In genomic region chr10:132448248-132448731, GRCh38 we compare ENCODE assay signal across 8 cellular contexts. TPM values are rescaled to one million over a fixed set of nuclear protein-coding genes. Genes with fewer than 3 reads are reported as not detected.
DNase-seq lines count a peak whose midpoint lies in the region; ATAC-seq and TF ChIP-seq lines count a peak whose summit lies in the region.

No MANE protein-coding gene starts in this region.

- no peaks in the 10 kb centered on the region for H3K27me3 ChIP-seq in body of pancreas
- no peaks in the 10 kb centered on the region for H3K27me3 ChIP-seq in transverse colon

- intact Hi-C loops in body of pancreas (cut with DNase I) (no loop called here), transverse colon (cut with DNase I; ENCODE audit: low total_unique reads) (no loop called here)

- DNase-seq in ACHN (peak; percentile 80), H4 (ENCODE audit: low spot score) (peak; percentile 46), SK-MEL-5 (ENCODE audit: low read depth, low spot score) (peak; percentile 45), body of pancreas (peak; percentile 73 to 89 (median 86)), transverse colon (peak; percentile 91), NCI-H2081 (lab: John Stamatoyannopoulos, UW) (no peak), retina (no peak)

- TF ChIP-seq POLR2A in body of pancreas (IDR thresholded peaks at IDR 0.05) = peak in 1 of 3 donors; percentile 23
- peak; percentile 72 for TF ChIP-seq POLR2A in transverse colon (IDR thresholded peaks at IDR 0.05)

- H3K9me3 ChIP-seq in body of pancreas (no peaks in the 10 kb centered on the region), mesodermal cell (ENCODE audit: control insufficient read depth, low read length) (no peaks in the 10 kb centered on the region), transverse colon (no peaks in the 10 kb centered on the region)

- peak overlapping the region; percentile 70 to 90 (median 81) for H3K27ac ChIP-seq in body of pancreas
- H3K27ac ChIP-seq in mesodermal cell (ENCODE audit: low read depth, low read length, severe bottlenecking) = peak overlapping the region; percentile 94
- peak overlapping the region; percentile 89 to 97 (median 94) for H3K27ac ChIP-seq in transverse colon

- ATAC-seq in body of pancreas = peak; percentile 55

- H3K4me1 ChIP-seq in body of pancreas (peaks cover 37% of the 10 kb centered on the region), mesodermal cell (ENCODE audit: control insufficient read depth, insufficient read depth, low read length, poor library complexity, severe bottlenecking) (peaks cover 31% of the 10 kb centered on the region), transverse colon (peaks cover 40 to 51% (median 49%) of the 10 kb centered on the region in 4 donors)

- no peak for TF ChIP-seq CTCF in body of pancreas (IDR thresholded peaks at IDR 0.05)
- TF ChIP-seq CTCF in transverse colon (IDR thresholded peaks at IDR 0.05) = no peak

- H3K4me3 ChIP-seq in body of pancreas = no peak overlapping the region
- no peak overlapping the region for H3K4me3 ChIP-seq in mesodermal cell (ENCODE audit: extremely low read depth, insufficient read depth, low read length, poor library complexity, severe bottlenecking)
- H3K4me3 ChIP-seq in transverse colon = no peak overlapping the region

- in situ Hi-C loops in ACHN (cut with HindIII; ENCODE audit: low pct_ligation_motif_present, low pct_unique_long_range_greater_than_20kb, low sequenced_read_pairs) = no loop called here
- in situ Hi-C loops in SK-MEL-5 (cut with HindIII; ENCODE audit: low pct_unique_long_range_greater_than_20kb, low sequenced_read_pairs) = no loop called here
- in situ Hi-C loops in transverse colon (cut with MboI; ENCODE audit: low pct_ligation_motif_present in 1 of 4, low pct_unique_long_range_greater_than_20kb in 1 of 4, low sequenced_read_pairs in 3 of 4) = no loop called here

- no peaks in the 10 kb centered on the region for H3K36me3 ChIP-seq in body of pancreas (replicated peaks in 1 of 2; ENCODE audit: insufficient read depth in 1 of 2, low read depth in 2 of 2)
- no peaks in the 10 kb centered on the region for H3K36me3 ChIP-seq in mesodermal cell (ENCODE audit: control insufficient read depth, insufficient read depth, low read length)
- no peaks in the 10 kb centered on the region for H3K36me3 ChIP-seq in transverse colon

- no peak for TF ChIP-seq EP300 in transverse colon (IDR thresholded peaks at IDR 0.05; ENCODE audit: low read depth)

- WGBS in body of pancreas, 2 donors = 39 to 57% methylated on average over 9 to 10 of the region's 15 CpGs
- 46 to 69% methylated on average over 4 to 5 of the region's 15 CpGs for WGBS in mesodermal cell (ENCODE audit: insufficient coverage in 2 of 2), 2 experiments
- WGBS in transverse colon (ENCODE audit: low coverage in 1 of 2), 2 donors = 16 to 30% methylated on average over 5 to 15 of the region's 15 CpGs

RNA-seq across cellular contexts. Expression of gene PWWP2B, which starts 51.3 kb away (rescaled TPM):
- total RNA-seq in H4 (2014; rRNA removed; shearing (Covaris generic)) = 2.2 and 6.2 TPM in 2 replicates
- total RNA-seq in SK-MEL-5 (2014; rRNA removed; shearing (Covaris generic)) = 6.4 and 7.6 TPM in 2 replicates
- 6.9 and 9.7 TPM in 2 replicates for polyA plus RNA-seq in SK-MEL-5 (2015; cell fraction: cytosol; rRNA removed)
- 1.8 and 2.3 TPM in 2 replicates for polyA plus RNA-seq in SK-MEL-5 (2015; cell fraction: nucleus; rRNA removed)
- 10 to 100 TPM; 31.9 to 46.5 TPM for total RNA-seq in body of pancreas
- 12.4 TPM for polyA plus RNA-seq in mesodermal cell (2013, experiment 1 of 2)
- 10.1 TPM for polyA plus RNA-seq in mesodermal cell (2013, experiment 2 of 2)
- 100 to 1,000 TPM in 1 of 4 donors, 10 to 100 TPM in 3; 45.9 to 129 (median 61.2) TPM for total RNA-seq in transverse colon

Comparison
In these comparisons a context has a peak if more than half of its experiments do, and no peak if none do; other contexts are left out.
1. DNase-seq: peak in ACHN (single experiment), H4 (single experiment), SK-MEL-5 (single experiment), body of pancreas (4 of 4) and transverse colon (single experiment); none in NCI-H2081 (0 of 2) and retina (single experiment).
2. Peak in every context shown above with its lines, with median percentiles within 50 percentile points of each other: H3K27ac ChIP-seq.